In the genomic region with DNA sequence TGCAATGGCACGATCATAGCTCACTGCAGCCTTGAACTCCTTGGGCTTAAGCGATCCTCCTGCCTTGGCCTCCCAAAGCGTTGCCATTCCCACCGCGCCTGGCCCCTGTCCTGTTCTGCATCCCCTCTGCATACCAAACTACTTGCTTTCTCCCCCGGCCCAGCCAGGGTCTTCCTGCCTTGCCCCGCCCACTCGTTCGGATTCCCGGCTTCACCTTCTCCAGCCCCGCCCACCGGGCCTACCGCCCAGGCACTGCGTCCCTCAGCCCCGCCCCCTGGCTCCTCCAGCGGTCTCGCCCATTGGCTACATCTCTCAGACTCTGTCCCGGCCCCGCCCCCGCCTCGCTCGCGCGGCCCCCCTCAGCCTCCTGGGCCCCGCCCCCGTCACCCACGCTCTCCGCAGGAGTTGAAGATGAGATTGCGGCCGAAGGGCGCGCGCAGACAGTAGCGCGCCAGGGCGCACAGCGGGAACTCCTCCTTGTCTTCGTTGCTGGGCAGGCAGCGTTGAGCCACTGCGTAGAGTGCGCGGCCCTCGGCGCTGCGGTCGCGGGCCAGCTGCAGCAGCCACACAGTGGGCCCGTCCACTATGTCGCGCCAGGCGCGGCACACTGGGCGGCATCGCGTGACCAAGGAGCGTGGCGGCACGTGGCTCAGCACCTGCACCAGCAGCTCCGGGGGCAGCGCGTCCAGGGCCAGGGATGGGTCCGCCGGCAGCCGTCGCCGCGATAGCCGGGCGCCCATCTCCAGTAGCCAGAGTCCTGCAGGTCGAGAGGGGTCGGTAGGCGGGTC, we compare ENCODE assay signal across 9 cellular contexts. TPM values are rescaled to one million over a fixed set of nuclear protein-coding genes. Genes with fewer than 3 reads are reported as not detected.
DNase-seq lines count a peak whose midpoint lies in the region; ATAC-seq and TF ChIP-seq lines count a peak whose summit lies in the region.
"Had no signal": no experiment of that assay in that cellular context is flagged by ENCODE, and none has a peak within 500 bp of the region (broad histone marks: within the 10 kb centered on the region; RNA-seq: fewer than 3 reads in every experiment).

No MANE protein-coding gene starts in this region.

- peaks cover 8% of the 10 kb centered on the region for H3F3A ChIP-seq in PC-9 (ENCODE audit: insufficient read depth, low read depth)

- H3K4me1 Mint-ChIP-seq in activated naive CD4-positive, alpha-beta T cell treated with anti-CD3 and anti-CD28 coated beads, Interleukin-2, amount 10 ng/mL, durations not matched to agents 7 days and 5 days, result peaks cover 15% of the 10 kb centered on the region
- peaks cover 16% of the 10 kb centered on the region for H3K4me1 Mint-ChIP-seq in stimulated activated naive CD8-positive, alpha-beta T cell treated with anti-CD3 and anti-CD28 coated beads, Interleukin-15, Interleukin-2, amounts not matched to agents 100 ng/mL and 50 ng/mL, for 24 hours (ENCODE audit: low read depth)

- H3K36me3 ChIP-seq in PC-9 (ENCODE audit: low read depth), result no peaks in the 10 kb centered on the region

- peak overlapping the region; percentile 50; the same call in 1 of the 2 replicates for H3K4me3 ChIP-seq in PC-9

- H3K27me3 ChIP-seq in PC-9 (ENCODE audit: insufficient read depth, low read depth), result no peaks in the 10 kb centered on the region

- no TSS peak for BruUV-seq in PC-9 (replicated peaks; lab: Mats Ljungman, UMichigan)

- H3K36me3 Mint-ChIP-seq in activated naive CD4-positive, alpha-beta T cell treated with anti-CD3 and anti-CD28 coated beads, Interleukin-2, amount 10 ng/mL, durations not matched to agents 7 days and 5 days, result no peaks in the 10 kb centered on the region
- no peaks in the 10 kb centered on the region for H3K36me3 Mint-ChIP-seq in stimulated activated naive CD8-positive, alpha-beta T cell treated with anti-CD3 and anti-CD28 coated beads, Interleukin-15, Interleukin-2, amounts not matched to agents 100 ng/mL and 50 ng/mL, for 24 hours (ENCODE audit: low read depth)

- intact Hi-C loops in PC-9 (cut with micrococcal nuclease; ENCODE audit: unreplicated experiment), result loop anchor here (5.0 kb wide), 1 partner anchor 432 kb away; no protein-coding TSS in a partner anchor

- no peaks in the 10 kb centered on the region for H3K79me2 ChIP-seq in PC-9 (ENCODE audit: low read depth)

- DNase-seq in PC-9 (peak; percentile 64 to 91), globus pallidus (ENCODE audit: low spot score) (peak; percentile 81), omental fat pad (ENCODE audit: low spot score) (peak; percentile 71)
- DNase-seq in activated naive CD4-positive, alpha-beta T cell treated with anti-CD3 and anti-CD28 coated beads, Interleukin-2, amount 10 ng/mL, durations not matched to agents 7 days and 5 days, result peak; percentile 88

- no peak overlapping the region for H3K27ac Mint-ChIP-seq in activated naive CD4-positive, alpha-beta T cell treated with anti-CD3 and anti-CD28 coated beads, Interleukin-2, amount 10 ng/mL, durations not matched to agents 7 days and 5 days
- no peak overlapping the region for H3K27ac Mint-ChIP-seq in stimulated activated naive CD8-positive, alpha-beta T cell treated with anti-CD3 and anti-CD28 coated beads, Interleukin-15, Interleukin-2, amounts not matched to agents 100 ng/mL and 50 ng/mL, for 24 hours

- no peak for TF ChIP-seq CTCF in PC-9 (conservative IDR thresholded peaks at IDR 0.05)
- TF ChIP-seq CTCF in omental fat pad (IDR thresholded peaks at IDR 0.05), result no peak

- H3K4me1 ChIP-seq in PC-9 (replicated peaks; ENCODE audit: insufficient read depth), result no peaks in the 10 kb centered on the region

- H3K4me2 ChIP-seq in PC-9, result peak overlapping the region; percentile 73

- H3K4me3 Mint-ChIP-seq in activated naive CD4-positive, alpha-beta T cell treated with anti-CD3 and anti-CD28 coated beads, Interleukin-2, amount 10 ng/mL, durations not matched to agents 7 days and 5 days, result peak overlapping the region; percentile 45
- peak overlapping the region; percentile 56 for H3K4me3 Mint-ChIP-seq in stimulated activated naive CD8-positive, alpha-beta T cell treated with anti-CD3 and anti-CD28 coated beads, Interleukin-15, Interleukin-2, amounts not matched to agents 100 ng/mL and 50 ng/mL, for 24 hours

- H3K27ac ChIP-seq in PC-9, result no peak overlapping the region

- POLR2A ChIA-PET in PC-9 (lab: Charles Lee; ENCODE audit: unreplicated experiment), result no interaction called here

- H4K20me1 ChIP-seq in PC-9 (ENCODE audit: insufficient read depth), result no peaks in the 10 kb centered on the region

- H2AFZ ChIP-seq in PC-9, result no peak overlapping the region

- CTCF ChIA-PET in PC-9 (lab: Charles Lee), result no interaction called here
- CTCF ChIA-PET in activated naive CD4-positive, alpha-beta T cell treated with anti-CD3 and anti-CD28 coated beads, Interleukin-2, amount 10 ng/mL, durations not matched to agents 7 days and 5 days (lab: Charles Lee), result interaction anchor here (1.3 kb wide), 1 partner anchor 161 kb away, joined by 4 read pairs; no protein-coding TSS in a partner anchor

- no peaks in the 10 kb centered on the region for H3K9me3 ChIP-seq in PC-9 (ENCODE audit: insufficient read depth, low read depth)

- no peaks in the 10 kb centered on the region for H3K9me3 Mint-ChIP-seq in activated naive CD4-positive, alpha-beta T cell treated with anti-CD3 and anti-CD28 coated beads, Interleukin-2, amount 10 ng/mL, durations not matched to agents 7 days and 5 days
- H3K9me3 Mint-ChIP-seq in stimulated activated naive CD8-positive, alpha-beta T cell treated with anti-CD3 and anti-CD28 coated beads, Interleukin-15, Interleukin-2, amounts not matched to agents 100 ng/mL and 50 ng/mL, for 24 hours, result no peaks in the 10 kb centered on the region

- H3K9me2 ChIP-seq in PC-9 (ENCODE audit: insufficient read depth), result no peaks in the 10 kb centered on the region

- ATAC-seq in GM19438 (IDR thresholded peaks at IDR 0.05; ENCODE audit: low read depth, unreplicated experiment) (peak; percentile 71), omental fat pad (ENCODE audit: low FRiP score) (peak; percentile 88), GM19455 (IDR thresholded peaks at IDR 0.05; ENCODE audit: unreplicated experiment) (no peak), HG03432 (IDR thresholded peaks at IDR 0.05; ENCODE audit: unreplicated experiment) (no peak)

- peaks cover 76% of the 10 kb centered on the region for H3K27me3 Mint-ChIP-seq in activated naive CD4-positive, alpha-beta T cell treated with anti-CD3 and anti-CD28 coated beads, Interleukin-2, amount 10 ng/mL, durations not matched to agents 7 days and 5 days
- peaks cover 29% of the 10 kb centered on the region for H3K27me3 Mint-ChIP-seq in stimulated activated naive CD8-positive, alpha-beta T cell treated with anti-CD3 and anti-CD28 coated beads, Interleukin-15, Interleukin-2, amounts not matched to agents 100 ng/mL and 50 ng/mL, for 24 hours

RNA-seq across cellular contexts. Expression of a gene that starts 19.0 kb away (rescaled TPM):
- total RNA-seq in PC-9 (2021) (77.6 and 84.8 TPM in 2 replicates), omental fat pad (10 to 100 TPM; 27.3 to 46.0 (median 37.7) TPM)

RNA-seq across cellular contexts. Expression of a gene that starts 19.2 kb away (rescaled TPM):
- total RNA-seq in PC-9 (2021) (33.7 and 34.9 TPM in 2 replicates), omental fat pad (10 to 100 TPM in 3 of 4 donors, 1 to 10 TPM in 1; 9.7 to 14.8 (median 11.8) TPM)

RNA-seq across cellular contexts. Expression of a gene that starts 25.8 kb away (rescaled TPM):
- total RNA-seq in PC-9 (2021), result 8.1 and 11.1 TPM in 2 replicates
- 10 to 100 TPM; 31.2 to 43.6 (median 38.2) TPM for total RNA-seq in omental fat pad

RNA-seq across cellular contexts. Expression of a gene that starts 37.8 kb away (rescaled TPM):
- total RNA-seq in PC-9 (2021) (1.8 and 2.1 TPM in 2 replicates), omental fat pad (under 1 TPM in 2 of 4 donors, not detected in 2; 0.50 to 0.84 TPM)
- total RNA-seq: SK-MEL-5 had no signal

RNA-seq across cellular contexts. Expression of a gene that starts 50.0 kb away (rescaled TPM):
- total RNA-seq in PC-9 (2021) (18.8 and 21.6 TPM in 2 replicates), omental fat pad (10 to 100 TPM; 19.6 to 30.9 (median 22.7) TPM)

Comparison
In these comparisons a context has a peak if more than half of its experiments do, and no peak if none do; other contexts are left out.
1. ATAC-seq: peak in GM19438 (single experiment) and omental fat pad (single experiment); none in GM19455 (single experiment) and HG03432 (single experiment).
2. Peak in every context shown above with its lines, with median percentiles within 50 percentile points of each other: DNase-seq.